ENCODE assay signal across 22 cellular contexts in the genomic region with DNA sequence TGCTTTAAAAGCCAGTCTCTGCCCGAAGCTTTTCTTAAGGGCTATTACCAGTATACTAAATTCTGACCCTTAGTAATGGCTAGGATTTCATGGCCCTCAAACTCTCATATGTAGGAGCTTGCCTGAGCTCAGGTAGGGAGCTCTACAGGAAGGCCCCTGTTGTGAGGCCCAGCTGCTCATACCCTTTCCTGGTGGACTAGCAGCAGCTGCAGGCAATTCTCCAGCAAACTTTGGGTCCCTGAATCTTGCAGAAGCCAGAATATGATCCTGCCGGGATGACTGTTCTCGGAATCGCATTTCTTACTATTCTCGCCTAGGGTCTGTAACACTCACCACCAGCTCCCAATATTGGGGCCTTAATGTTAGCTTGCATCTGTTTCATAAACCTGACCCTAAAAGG.
"Had no signal": no experiment of that assay in that cellular context is flagged by ENCODE, and none has a peak within 500 bp of the region (broad histone marks: within the 10 kb centered on the region; RNA-seq: fewer than 3 reads in every experiment).

No MANE protein-coding gene starts in this region.

- DNase-seq: activated CD4-positive, alpha-beta memory T cell treated with anti-CD3 and anti-CD28 coated beads, Interleukin-2, amount 10 ng/mL, durations not matched to agents 7 days and 5 days; activated CD4-positive, alpha-beta T cell treated with anti-CD3 and anti-CD28 coated beads for 1 hour; activated CD4-positive, alpha-beta T cell treated with anti-CD3 and anti-CD28 coated beads, Interleukin-2, amount 10 ng/mL, durations not matched to agents 7 days and 5 days; activated CD8-positive, alpha-beta memory T cell treated with anti-CD3 and anti-CD28 coated beads, Interleukin-2, amount 50 U/mL, for 48 hours; activated gamma-delta T cell; activated naive CD4-positive, alpha-beta T cell treated with anti-CD3 and anti-CD28 coated beads, Interleukin-2, amount 10 ng/mL, durations not matched to agents 7 days and 5 days; activated naive CD8-positive, alpha-beta T cell treated with anti-CD3 and anti-CD28 coated beads, Interleukin-2, amount 10 ng/mL, durations not matched to agents 7 days and 5 days; activated T-cell treated with anti-CD3 and anti-CD28 coated beads, Interleukin-2, amount 50 U/mL, for 24 hours; brain microvascular endothelial cell; dorsolateral prefrontal cortex; effector memory CD4-positive, alpha-beta T cell; mammary epithelial cell; naive B cell; nucleus accumbens; pancreas; retina; stimulated activated CD4-positive, alpha-beta T cell treated with anti-CD3 and anti-CD28 coated beads, Interleukin-12 subunit alpha, Interleukin-12 subunit beta, amount 100 ng/mL, for 4 hours; stimulated activated CD4-positive, alpha-beta T cell treated with anti-CD3 and anti-CD28 coated beads, Interleukin-4, amount 100 ng/mL, for 1 hour; T1000; trophoblast cell; uterus had no signal

- ATAC-seq: pancreas, sciatic nerve had no signal
